Comparison of ENCODE assay signal across 18 cellular contexts in the genomic region with DNA sequence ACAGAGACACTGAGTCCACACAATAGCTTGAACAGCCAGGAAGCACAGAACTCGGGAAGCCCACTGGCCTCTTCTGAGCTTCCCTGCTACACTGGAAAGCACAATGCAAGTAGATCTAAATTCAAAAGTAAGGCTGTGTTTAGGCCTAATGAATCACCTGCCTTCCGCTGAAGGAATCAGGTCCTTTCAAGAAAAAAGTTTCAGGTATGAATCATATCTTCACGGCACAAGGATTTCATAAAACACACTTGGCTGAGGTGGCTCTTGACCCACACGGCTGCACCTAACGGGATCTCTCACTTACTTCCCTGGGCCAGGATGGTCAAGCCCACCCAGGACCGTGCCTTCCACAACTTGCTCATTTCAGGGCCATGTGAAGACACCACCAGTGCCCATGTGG. TPM values are rescaled to one million over a fixed set of nuclear protein-coding genes. Genes with fewer than 3 reads are reported as not detected.
DNase-seq lines count a peak whose midpoint lies in the region; ATAC-seq and TF ChIP-seq lines count a peak whose summit lies in the region.
"Had no signal": no experiment of that assay in that cellular context is flagged by ENCODE, and none has a peak within 500 bp of the region (broad histone marks: within the 10 kb centered on the region; RNA-seq: fewer than 3 reads in every experiment).

No MANE protein-coding gene starts in this region.

- peak overlapping the region; percentile 65 for H3K27ac Mint-ChIP-seq in activated CD4-positive, alpha-beta T cell treated with anti-CD3 and anti-CD28 coated beads, Interleukin-2, amount 10 ng/mL, durations not matched to agents 7 days and 5 days
- H3K27ac Mint-ChIP-seq in T-cell, result peak overlapping the region; percentile 80 to 82
- peak overlapping the region; percentile 76 to 80 for H3K27ac Mint-ChIP-seq in effector memory CD8-positive, alpha-beta T cell
- H3K27ac Mint-ChIP-seq: type B pancreatic cell had no signal

- intact Hi-C loops in spleen (cut with DNase I; ENCODE audit: low total_unique reads), result loop anchor here (10.0 kb wide), 2 partner anchors 60 to 120 kb away; partner anchors contain the start of gene IRF2

- no peaks in the 10 kb centered on the region for H3K9me3 Mint-ChIP-seq in activated CD4-positive, alpha-beta T cell treated with anti-CD3 and anti-CD28 coated beads, Interleukin-2, amount 10 ng/mL, durations not matched to agents 7 days and 5 days
- H3K9me3 Mint-ChIP-seq in T-cell, result no peaks in the 10 kb centered on the region
- no peaks in the 10 kb centered on the region for H3K9me3 Mint-ChIP-seq in effector memory CD8-positive, alpha-beta T cell
- H3K9me3 Mint-ChIP-seq: neural crest cell, type B pancreatic cell had no signal

- peaks cover 0 to 83% (median 35%) of the 10 kb centered on the region in 6 donors for H3K36me3 ChIP-seq in spleen

- H3K4me3 Mint-ChIP-seq in activated CD4-positive, alpha-beta T cell treated with anti-CD3 and anti-CD28 coated beads, Interleukin-2, amount 10 ng/mL, durations not matched to agents 7 days and 5 days, result no peak overlapping the region
- H3K4me3 Mint-ChIP-seq in T-cell, result no peak overlapping the region
- no peak overlapping the region for H3K4me3 Mint-ChIP-seq in effector memory CD8-positive, alpha-beta T cell
- H3K4me3 Mint-ChIP-seq: neural crest cell, type B pancreatic cell had no signal

- H3K27me3 Mint-ChIP-seq in activated CD4-positive, alpha-beta T cell treated with anti-CD3 and anti-CD28 coated beads, Interleukin-2, amount 10 ng/mL, durations not matched to agents 7 days and 5 days, result no peaks in the 10 kb centered on the region
- no peaks in the 10 kb centered on the region for H3K27me3 Mint-ChIP-seq in T-cell
- H3K27me3 Mint-ChIP-seq in effector memory CD8-positive, alpha-beta T cell, result no peaks in the 10 kb centered on the region
- H3K27me3 Mint-ChIP-seq: type B pancreatic cell had no signal

- H3K27me3 ChIP-seq in spleen (replicated peaks in 1 of 7), result no peaks in the 10 kb centered on the region
- H3K27me3 ChIP-seq: ascending aorta, dorsolateral prefrontal cortex had no signal

- DNase-seq in activated CD4-positive, alpha-beta T cell treated with anti-CD3 and anti-CD28 coated beads, Interleukin-2, amount 10 ng/mL, durations not matched to agents 7 days and 5 days, result no peak
- no peak for DNase-seq in activated CD4-positive, alpha-beta T cell treated with anti-CD3 and anti-CD28 coated beads for 4 hours
- no peak for DNase-seq in T-cell
- no peak for DNase-seq in effector memory CD8-positive, alpha-beta T cell
- no peak for DNase-seq in spleen
- no peak for DNase-seq in kidney glomerular epithelial cell (lab: John Stamatoyannopoulos, UW)
- no peak for DNase-seq in superior temporal gyrus (ENCODE audit: extremely low spot score)
- DNase-seq: ACHN; activated CD8-positive, alpha-beta memory T cell treated with anti-CD3 and anti-CD28 coated beads, Interleukin-2, amount 50 U/mL, for 48 hours; dorsolateral prefrontal cortex; H7; left ventricle myocardium superior; NCI-H1105 had no signal

- 86 to 93% (median 91%) methylated on average over 6 of the region's 6 CpGs for WGBS in spleen, 5 donors

- no peak for TF ChIP-seq CTCF in spleen (IDR thresholded peaks at IDR 0.05 in 8 of 11, conservative IDR thresholded peaks at IDR 0.05 in 3 of 11)

- peaks cover 79% of the 10 kb centered on the region for H3K4me1 Mint-ChIP-seq in activated CD4-positive, alpha-beta T cell treated with anti-CD3 and anti-CD28 coated beads, Interleukin-2, amount 10 ng/mL, durations not matched to agents 7 days and 5 days
- H3K4me1 Mint-ChIP-seq in T-cell, result peaks cover 57 to 82% (median 67%) of the 10 kb centered on the region in 3 donors
- peaks cover 45 to 53% of the 10 kb centered on the region in 2 donors for H3K4me1 Mint-ChIP-seq in effector memory CD8-positive, alpha-beta T cell (ENCODE audit: low read depth in 2 of 2)

- no peak for TF ChIP-seq POLR2A in spleen (IDR thresholded peaks at IDR 0.05)

- H3K36me3 Mint-ChIP-seq in activated CD4-positive, alpha-beta T cell treated with anti-CD3 and anti-CD28 coated beads, Interleukin-2, amount 10 ng/mL, durations not matched to agents 7 days and 5 days (ENCODE audit: low read depth), result peaks cover 69% of the 10 kb centered on the region
- H3K36me3 Mint-ChIP-seq in T-cell, result peaks cover 39% of the 10 kb centered on the region
- peaks cover 41% of the 10 kb centered on the region for H3K36me3 Mint-ChIP-seq in effector memory CD8-positive, alpha-beta T cell (ENCODE audit: insufficient read depth)

- H3K4me3 ChIP-seq in spleen, result no peak overlapping the region
- H3K4me3 ChIP-seq: ascending aorta, dorsolateral prefrontal cortex, K562 had no signal

- peaks cover 37 to 99% (median 68%) of the 10 kb centered on the region in 6 donors for H3K4me1 ChIP-seq in spleen
- H3K4me1 ChIP-seq: ascending aorta had no signal

- ATAC-seq in T-cell (replicated peaks in 1 of 4) (no peak), GM18870 (IDR thresholded peaks at IDR 0.05; ENCODE audit: unreplicated experiment) (no peak)
- ATAC-seq in effector memory CD8-positive, alpha-beta T cell (replicated peaks), result no peak
- ATAC-seq: K562, left ventricle myocardium superior had no signal

- CTCF ChIA-PET in activated CD4-positive, alpha-beta T cell treated with anti-CD3 and anti-CD28 coated beads, Interleukin-2, amount 10 ng/mL, durations not matched to agents 7 days and 5 days (lab: Charles Lee), result interaction anchor here (1.4 to 1.9 kb wide), 2 partner anchors 9 to 132 kb away, joined by 3 to 4 read pairs; no protein-coding TSS in a partner anchor
- CTCF ChIA-PET in T-cell (lab: Charles Lee), result no interaction called here

- POLR2A ChIA-PET in activated CD4-positive, alpha-beta T cell treated with anti-CD3 and anti-CD28 coated beads, Interleukin-2, amount 10 ng/mL, durations not matched to agents 7 days and 5 days (lab: Charles Lee), result no interaction called here
- POLR2A ChIA-PET in T-cell (lab: Charles Lee), result interaction anchor here in 1 of 2 donors (0.8 kb wide), 1 partner anchor 1011 kb away, joined by 4 read pairs; the partner anchor contains the start of gene UFSP2

- H3K27ac ChIP-seq in spleen, result peak overlapping the region in 5 of 8 donors; percentile 69 to 85 (median 81)
- H3K27ac ChIP-seq: ascending aorta had no signal

- no peaks in the 10 kb centered on the region for H3K9me3 ChIP-seq in spleen
- H3K9me3 ChIP-seq: ascending aorta had no signal

RNA-seq across cellular contexts. Expression of gene IRF2, which starts 59.3 kb away (rescaled TPM):
- total RNA-seq in activated CD4-positive, alpha-beta T cell treated with anti-CD3 and anti-CD28 coated beads, Interleukin-2, amount 10 ng/mL, durations not matched to agents 7 days and 5 days, result 10 to 100 TPM; 82.1 to 84.3 TPM
- total RNA-seq in T-cell, result 10 to 100 TPM; 45.5 to 73.4 (median 59.1) TPM
- 100 to 1,000 TPM in 1 of 7 donors, 10 to 100 TPM in 6; 83.2 to 101 (median 90.1) TPM for total RNA-seq in spleen
- polyA plus RNA-seq in spleen, result 10 to 100 TPM; 27.1 to 44.5 (median 42.4) TPM
